Comparison of ENCODE assay signal across 8 cellular contexts in genomic region chr1:16979475-16980327, GRCh38. TPM values are rescaled to one million over a fixed set of nuclear protein-coding genes. Genes with fewer than 3 reads are reported as not detected.
DNase-seq lines count a peak whose midpoint lies in the region; ATAC-seq and TF ChIP-seq lines count a peak whose summit lies in the region.

No MANE protein-coding gene starts in this region.

- H3K27me3 ChIP-seq in BLaER1 treated with 17β-estradiol and CSF1 and Interleukin-3, amounts not matched to agents 10 nM and 100 nM, result peaks cover 10 to 37% (median 15%) of the 10 kb centered on the region in 11 experiments; a peak in 20 of 22 replicates
- H3K27me3 ChIP-seq in parathyroid adenoma (ENCODE audit: control insufficient read depth, insufficient read depth, low read length), result no peaks in the 10 kb centered on the region

- peak overlapping the region in 2 of 11 experiments; percentile 31 to 47; a peak in 4 of 22 replicates for H3K27ac ChIP-seq in BLaER1 treated with 17β-estradiol and CSF1 and Interleukin-3, amounts not matched to agents 10 nM and 100 nM
- H3K27ac ChIP-seq in parathyroid adenoma, result no peak overlapping the region

- H3K4me3 ChIP-seq in BLaER1 treated with 17β-estradiol and CSF1 and Interleukin-3, amounts not matched to agents 10 nM and 100 nM, result peak overlapping the region; percentile 48 to 69 (median 58)
- H3K4me3 ChIP-seq in fibroblast of mammary gland (ENCODE audit: control insufficient read depth, low read depth, low read length) (peak overlapping the region; percentile 70), parathyroid adenoma (ENCODE audit: low read depth, low read length) (peak overlapping the region; percentile 17)

- H3K9me3 ChIP-seq in BLaER1 treated with 17β-estradiol and CSF1 and Interleukin-3, amounts not matched to agents 10 nM and 100 nM (replicated peaks in 1 of 11), result no peaks in the 10 kb centered on the region
- H3K9me3 ChIP-seq in parathyroid adenoma (ENCODE audit: control insufficient read depth, low read length), result no peaks in the 10 kb centered on the region

- TF ChIP-seq CTCF in fibroblast of mammary gland (conservative IDR thresholded peaks at IDR 0.05; ENCODE audit: control insufficient read depth, insufficient read depth, low read depth, low read length) (no peak), parathyroid adenoma (IDR thresholded peaks at IDR 0.05) (no peak)

- H3K9ac ChIP-seq in BLaER1 treated with 17β-estradiol and CSF1 and Interleukin-3, amounts not matched to agents 10 nM and 100 nM, result peak overlapping the region in 9 of 11 experiments; percentile 11 to 78 (median 70); a peak in 13 of 22 replicates
- H3K9ac ChIP-seq in parathyroid adenoma, result no peak overlapping the region

- H2AFZ ChIP-seq in parathyroid adenoma, result peak overlapping the region; percentile 46

- peaks cover 0 to 4% (median 0%) of the 10 kb centered on the region in 11 experiments; a peak in 1 of 22 replicates for H3K36me3 ChIP-seq in BLaER1 treated with 17β-estradiol and CSF1 and Interleukin-3, amounts not matched to agents 10 nM and 100 nM
- no peaks in the 10 kb centered on the region for H3K36me3 ChIP-seq in parathyroid adenoma (ENCODE audit: control insufficient read depth, insufficient read depth, low read length)

- no peak for ATAC-seq in HG03039 (IDR thresholded peaks at IDR 0.05; ENCODE audit: unreplicated experiment)

- peaks cover 14 to 35% (median 27%) of the 10 kb centered on the region in 10 experiments for H3K4me1 ChIP-seq in BLaER1 treated with 17β-estradiol and CSF1 and Interleukin-3, amounts not matched to agents 10 nM and 100 nM
- H3K4me1 ChIP-seq in parathyroid adenoma, result no peaks in the 10 kb centered on the region

- peaks cover 0 to 77% (median 6%) of the 10 kb centered on the region in 11 experiments; a peak in 7 of 22 replicates for H4K20me1 ChIP-seq in BLaER1 treated with 17β-estradiol and CSF1 and Interleukin-3, amounts not matched to agents 10 nM and 100 nM

- DNase-seq in RPMI7951 (ENCODE audit: low read depth) (peak; percentile 60), fibroblast of mammary gland (ENCODE audit: low read depth) (peak; percentile 67), NCI-H2171 (lab: John Stamatoyannopoulos, UW) (no peak), NCI-H1048 (lab: John Stamatoyannopoulos, UW) (no peak), globus pallidus (ENCODE audit: low spot score) (no peak)

- peak overlapping the region; percentile 78 to 96 (median 84) for H3K4me2 ChIP-seq in BLaER1 treated with 17β-estradiol and CSF1 and Interleukin-3, amounts not matched to agents 10 nM and 100 nM
- peak overlapping the region; percentile 51 for H3K4me2 ChIP-seq in parathyroid adenoma (ENCODE audit: low read length)

- H3K79me2 ChIP-seq in parathyroid adenoma, result no peaks in the 10 kb centered on the region

RNA-seq across cellular contexts. Expression of gene MFAP2, which starts 0.7 kb away (rescaled TPM):
- total RNA-seq in RPMI7951 (2014; rRNA removed; shearing (Covaris generic)), result 14.5 and 16.9 TPM in 2 replicates

RNA-seq across cellular contexts. Expression of gene ATP13A2, which starts 32.0 kb away (rescaled TPM):
- total RNA-seq in RPMI7951 (2014; rRNA removed; shearing (Covaris generic)), result 75.0 and 90.6 TPM in 2 replicates

RNA-seq across cellular contexts. Expression of gene CROCC, which starts 58.0 kb away (rescaled TPM):
- total RNA-seq in RPMI7951 (2014; rRNA removed; shearing (Covaris generic)), result 5.4 and 5.6 TPM in 2 replicates

Comparison
In these comparisons a context has a peak if more than half of its experiments do, and no peak if none do; other contexts are left out.
1. H3K4me3 ChIP-seq: peak in every context shown above with its lines; median percentile 70 in fibroblast of mammary gland; 58 in BLaER1 treated with 17β-estradiol and CSF1 and Interleukin-3, amounts not matched to agents 10 nM and 100 nM; 17 in parathyroid adenoma.
2. DNase-seq: peak in RPMI7951 (single experiment) and fibroblast of mammary gland (single experiment); none in NCI-H2171 (single experiment), NCI-H1048 (single experiment) and globus pallidus (single experiment).